14 cellular contexts compared by ENCODE assay signal in genomic region chr17:21066394-21066793, GRCh38.
"Had no signal": no experiment of that assay in that cellular context is flagged by ENCODE, and none has a peak within 500 bp of the region (broad histone marks: within the 10 kb centered on the region; RNA-seq: fewer than 3 reads in every experiment).

No MANE protein-coding gene starts in this region.

- H3K27ac ChIP-seq: esophagus muscularis mucosa, foreskin keratinocyte, right atrium auricular region, upper lobe of left lung, WERI-Rb-1 had no signal

- H3K4me3 ChIP-seq: esophagus muscularis mucosa, right atrium auricular region, upper lobe of left lung had no signal

- ATAC-seq: activated CD8-positive, alpha-beta T cell treated with anti-CD3 and anti-CD28 coated beads, Interleukin-2, amount 10 ng/mL, durations not matched to agents 7 days and 5 days; foreskin keratinocyte; naive thymus-derived CD8-positive, alpha-beta T cell had no signal

- H3K36me3 ChIP-seq: esophagus muscularis mucosa, right atrium auricular region, upper lobe of left lung, WERI-Rb-1 had no signal

- DNase-seq: activated CD4-positive, alpha-beta T cell treated with anti-CD3 and anti-CD28 coated beads for 4 hours; activated CD8-positive, alpha-beta memory T cell treated with anti-CD3 and anti-CD28 coated beads, Interleukin-2, amount 50 U/mL, for 48 hours; activated CD8-positive, alpha-beta T cell treated with anti-CD3 and anti-CD28 coated beads, Interleukin-2, amount 10 ng/mL, durations not matched to agents 7 days and 5 days; activated naive CD4-positive, alpha-beta T cell; foreskin keratinocyte; naive thymus-derived CD8-positive, alpha-beta T cell; posterior cingulate gyrus; stimulated activated naive CD4-positive, alpha-beta T cell treated with Interleukin-2 at 50 U/mL for 16 hours; T-helper 9 cell; upper lobe of left lung; WERI-Rb-1 had no signal

- H3K4me1 ChIP-seq: esophagus muscularis mucosa, foreskin keratinocyte, right atrium auricular region, upper lobe of left lung had no signal

- FAIRE-seq: astrocyte had no signal

- H3K9me3 ChIP-seq: esophagus muscularis mucosa, right atrium auricular region, upper lobe of left lung had no signal
